In the genomic region with DNA sequence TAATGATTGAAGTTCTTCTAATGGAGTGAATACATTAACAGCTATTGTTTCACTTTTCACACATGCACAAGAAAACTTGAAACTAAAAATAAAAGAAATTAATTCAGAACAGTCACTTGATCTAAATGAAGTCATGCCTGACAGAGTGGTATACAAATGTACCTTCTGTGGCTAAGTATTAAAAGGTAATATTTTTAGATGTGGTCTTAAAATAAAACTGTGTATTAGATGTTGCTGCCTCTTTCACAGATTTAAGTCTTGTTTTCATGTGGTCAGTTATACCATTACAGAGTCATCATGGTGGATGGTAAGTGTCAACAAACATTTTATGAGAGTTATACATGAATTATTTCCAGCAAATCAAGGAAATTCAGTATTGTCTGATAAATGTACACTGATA, we compare ENCODE assay signal across 22 cellular contexts. TPM values are rescaled to one million over a fixed set of nuclear protein-coding genes. Genes with fewer than 3 reads are reported as not detected.
A peak's percentile ranks its signal among the peaks of the same experiment; 100 is the strongest.
DNase-seq lines count a peak whose midpoint lies in the region; ATAC-seq, FAIRE-seq and TF ChIP-seq lines count a peak whose summit lies in the region.
"Had no signal": no experiment of that assay in that cellular context is flagged by ENCODE, and none has a peak within 500 bp of the region (broad histone marks: within the 10 kb centered on the region; RNA-seq: fewer than 3 reads in every experiment).

No MANE protein-coding gene starts in this region.

- no peaks in the 10 kb centered on the region for H3K9me3 ChIP-seq in GM12878 (replicated peaks; ENCODE audit: control insufficient read depth, insufficient read depth, low read length)
- H3K9me3 ChIP-seq in PC-9 (ENCODE audit: insufficient read depth, low read depth), result no peaks in the 10 kb centered on the region
- H3K9me3 ChIP-seq: Caco-2 had no signal

- in situ Hi-C loops in GM12878 (cut with MboI), result no loop called here

- H3K27ac ChIP-seq in GM12878 (ENCODE audit: control insufficient read depth, insufficient read depth), result no peak overlapping the region
- H3K27ac ChIP-seq in PC-9, result no peak overlapping the region
- H3K27ac ChIP-seq: BLaER1 treated with 17β-estradiol and CSF1 and Interleukin-3, amounts not matched to agents 10 nM and 100 nM; C4-2B had no signal

- H3K4me3 ChIP-seq in GM12878 (no peak overlapping the region), PC-9 (no peak overlapping the region)
- H3K4me3 ChIP-seq: BLaER1 treated with 17β-estradiol and CSF1 and Interleukin-3, amounts not matched to agents 10 nM and 100 nM had no signal

- intact Hi-C loops in GM12878 (cut with micrococcal nuclease; ENCODE audit: unreplicated experiment), result no loop called here
- intact Hi-C loops in PC-9 (cut with micrococcal nuclease; ENCODE audit: unreplicated experiment), result no loop called here

- H3K4me2 ChIP-seq in GM12878 (ENCODE audit: control insufficient read depth, insufficient read depth), result no peak overlapping the region
- H3K4me2 ChIP-seq in PC-9, result no peak overlapping the region

- H2AFZ ChIP-seq in GM12878 (ENCODE audit: control insufficient read depth, low read depth, low read length), result no peak overlapping the region
- no peak overlapping the region for H2AFZ ChIP-seq in PC-9

- no peak overlapping the region for H3K9ac ChIP-seq in GM12878 (ENCODE audit: control insufficient read depth, insufficient read depth, low read length)
- H3K9ac ChIP-seq: BLaER1 treated with 17β-estradiol and CSF1 and Interleukin-3, amounts not matched to agents 10 nM and 100 nM had no signal

- TF ChIP-seq EP300 in GM12878 (IDR thresholded peaks at IDR 0.05; ENCODE audit: borderline replicate concordance in 1 of 2, control insufficient read depth in 1 of 2, low read depth in 2 of 2, low read length in 2 of 2), result peak in 1 of 2 experiments; percentile 44; a peak in 1 of 4 replicates

- no peak for TF ChIP-seq POLR2A in GM12878 (IDR thresholded peaks at IDR 0.05; ENCODE audit: low read depth, low read length)

- POLR2A ChIA-PET in GM12878 (lab: Charles Lee), result no interaction called here
- POLR2A ChIA-PET in PC-9 (lab: Charles Lee; ENCODE audit: unreplicated experiment), result no interaction called here

- TF ChIP-seq CTCF in GM12878 (IDR thresholded peaks at IDR 0.05 in 2 of 3, conservative IDR thresholded peaks at IDR 0.05 in 1 of 3; ENCODE audit: control insufficient read depth in 2 of 3, extremely low read depth in 1 of 3, insufficient read depth in 1 of 3, low read depth in 3 of 3, low read length in 3 of 3) (no peak), PC-9 (conservative IDR thresholded peaks at IDR 0.05) (no peak)

- SMC1A ChIA-PET in GM12878 (lab: Charles Lee; ENCODE audit: uncharacterized antibody, unreplicated experiment), result interaction anchor here (1.0 to 2.0 kb wide), 2 partner anchors 9 to 610 kb away, joined by 3 to 5 read pairs; no protein-coding TSS in a partner anchor

- H3F3A ChIP-seq in PC-9 (ENCODE audit: insufficient read depth, low read depth), result no peaks in the 10 kb centered on the region

- FAIRE-seq in GM12878 (lab: Jason Lieb, UNC), result no peak
- FAIRE-seq: A204.1, D721Med, G401.6, GM12892, GM19239 had no signal

- H4K20me1 ChIP-seq in GM12878 (ENCODE audit: control insufficient read depth, insufficient read depth) (no peaks in the 10 kb centered on the region), PC-9 (ENCODE audit: insufficient read depth) (no peaks in the 10 kb centered on the region)
- H4K20me1 ChIP-seq: BLaER1 treated with 17β-estradiol and CSF1 and Interleukin-3, amounts not matched to agents 10 nM and 100 nM had no signal

- RAD21 ChIA-PET in GM12878 (lab: Charles Lee; ENCODE audit: unreplicated experiment), result no interaction called here

- H3K27me3 ChIP-seq in GM12878 (replicated peaks in 1 of 2; ENCODE audit: control insufficient read depth in 2 of 2, insufficient read depth in 2 of 2, low read length in 1 of 2) (no peaks in the 10 kb centered on the region), PC-9 (ENCODE audit: insufficient read depth, low read depth) (no peaks in the 10 kb centered on the region)
- H3K27me3 ChIP-seq: BLaER1 treated with 17β-estradiol and CSF1 and Interleukin-3, amounts not matched to agents 10 nM and 100 nM had no signal

- no TSS peak for BruUV-seq in GM12878 (replicated peaks; lab: Mats Ljungman, UMichigan)
- no TSS peak for BruUV-seq in PC-9 (replicated peaks; lab: Mats Ljungman, UMichigan)

- DNase-seq in GM12878 (ENCODE audit: low read depth, low spot score) (no peak), PC-9 (no peak), NCI-H510A (lab: John Stamatoyannopoulos, UW) (no peak)
- no peak for DNase-seq in activated T-cell treated with anti-CD3 and anti-CD28 coated beads, Interleukin-2, amount 50 U/mL, for 1 hour
- DNase-seq: 8988T; ACHN; Caco-2; Calu3; CD4-positive, alpha-beta T cell; CD8-positive, alpha-beta T cell; DMS79 treated with DMSO at 0.1 percent for 48 hours; GF-D8 had no signal

- TF ChIP-seq RAD21 in GM12878 (IDR thresholded peaks at IDR 0.05; ENCODE audit: insufficient read depth, low read depth, low read length), result no peak

- H3K79me2 ChIP-seq in GM12878 (ENCODE audit: control insufficient read depth, insufficient read depth, low read length), result no peaks in the 10 kb centered on the region
- no peaks in the 10 kb centered on the region for H3K79me2 ChIP-seq in PC-9 (ENCODE audit: low read depth)

- H3K4me1 ChIP-seq in GM12878 (ENCODE audit: control insufficient read depth, insufficient read depth, low read length) (no peaks in the 10 kb centered on the region), PC-9 (replicated peaks; ENCODE audit: insufficient read depth) (no peaks in the 10 kb centered on the region)
- H3K4me1 ChIP-seq: Caco-2 had no signal

- peak; percentile 57 for ATAC-seq in GM18498 (IDR thresholded peaks at IDR 0.05; ENCODE audit: unreplicated experiment)
- peak; percentile 46 for ATAC-seq in GM18861 (IDR thresholded peaks at IDR 0.05; ENCODE audit: unreplicated experiment)
- ATAC-seq in GM12878, result peak; percentile 30; the same call in 2 of the 3 replicates
- no peak for ATAC-seq in HG03520 (IDR thresholded peaks at IDR 0.05; ENCODE audit: unreplicated experiment)
- ATAC-seq: CD8-positive, alpha-beta T cell had no signal

- CTCF ChIA-PET in GM12878 (lab: Yijun Ruan, JAX), result interaction anchor here (2.3 kb wide), 1 partner anchor 9 kb away, joined by 5 read pairs; no protein-coding TSS in a partner anchor
- CTCF ChIA-PET in PC-9 (lab: Charles Lee), result no interaction called here

- H3K9me2 ChIP-seq in PC-9 (ENCODE audit: insufficient read depth), result no peaks in the 10 kb centered on the region

- no peaks in the 10 kb centered on the region for H3K36me3 ChIP-seq in GM12878 (ENCODE audit: control insufficient read depth in 2 of 2, insufficient read depth in 2 of 2, low read length in 1 of 2)
- H3K36me3 ChIP-seq in PC-9 (ENCODE audit: low read depth), result no peaks in the 10 kb centered on the region
- H3K36me3 ChIP-seq: BLaER1 treated with 17β-estradiol and CSF1 and Interleukin-3, amounts not matched to agents 10 nM and 100 nM had no signal

TF ChIP-seq in GM12878, 131 proteins besides CTCF, POLR2A, EP300 and RAD21:
- TF ChIP-seq IRF4 (IDR thresholded peaks at IDR 0.05; ENCODE audit: low read depth, low read length) (no peak), ETV6 (conservative IDR thresholded peaks at IDR 0.05 in 1 of 2, IDR thresholded peaks at IDR 0.05 in 1 of 2; ENCODE audit: borderline replicate concordance in 1 of 2, low read depth in 1 of 2) (no peak), ATF7 (IDR thresholded peaks at IDR 0.05; ENCODE audit: low read depth) (peak; percentile 35; the same call in 1 of the 2 replicates), RUNX3 (IDR thresholded peaks at IDR 0.05; ENCODE audit: low read length) (peak; percentile 39; the same call in 1 of the 2 replicates), MEF2B (IDR thresholded peaks at IDR 0.05; ENCODE audit: partially characterized antibody, poor library complexity, severe bottlenecking) (peak; percentile 33), ZNF24 (IDR thresholded peaks at IDR 0.05) (no peak), ZNF217 (IDR thresholded peaks at IDR 0.05) (no peak)

RNA-seq across cellular contexts. Expression of a gene that starts 47.0 kb away (rescaled TPM):
- 6.9 and 7.7 TPM in 2 replicates for total RNA-seq in GM12878 (2013; cell fraction: nucleolus; rRNA removed)
- 1.9 and 2.0 TPM in 2 replicates for total RNA-seq in GM12878 (2014; rRNA removed)
- 1.7 and 2.0 TPM in 2 replicates for total RNA-seq in GM12878 (2014; rRNA removed; fragmentation: Illumina TruSeq; extraction: Trizol)
- 1.2 and 1.3 TPM in 2 replicates for total RNA-seq in GM12878 (2021)
- 0.37 TPM for polyA plus RNA-seq in GM12878 (2011; ENCODE audit: low read depth)
- 0.73 and 1.1 TPM in 2 replicates for polyA plus RNA-seq in GM12878 (2011; rRNA removed)
- 0.17 and 0.21 TPM in 2 replicates for polyA plus RNA-seq in GM12878 (2011; cell fraction: cytosol; rRNA removed)
- 0.52 and 0.66 TPM in 2 replicates for polyA plus RNA-seq in GM12878 (2011; cell fraction: nucleus; rRNA removed)
- polyA plus RNA-seq in GM12878 (2012), result 0.32 and 0.45 TPM in 2 replicates
- 1.0 and 1.7 TPM in 2 replicates for polyA plus RNA-seq in GM12878 (2014; fragmentation: Illumina TruSeq; extraction: Trizol)
- polyA plus RNA-seq in GM12878 (2014; fragmentation: Nextera tagmentation; extraction: Ambion mirVana), result 1 to 10 TPM in 1 of 2 experiments, under 1 TPM in 1; 0.90 to 1.9 TPM
- polyA plus RNA-seq in GM12878 (2014; rRNA removed), result 0.55 and 0.56 TPM in 2 replicates
- polyA plus RNA-seq in GM12878 (2016; fragmentation: Nextera tagmentation; extraction: Ambion mirVana), result 1 to 10 TPM; 1.7 to 1.8 TPM
- 2.6 and 2.8 TPM in 2 replicates for polyA minus RNA-seq in GM12878 (2011; rRNA and poly(A)+ RNA removed)
- polyA minus RNA-seq in GM12878 (2011; cell fraction: cytosol; rRNA and poly(A)+ RNA removed), result 0.40 and 1.0 TPM in 2 replicates
- 4.0 and 5.9 TPM in 2 replicates for polyA minus RNA-seq in GM12878 (2011; cell fraction: nucleus; rRNA and poly(A)+ RNA removed)
- 0.93 and 1.9 TPM in 2 replicates for total RNA-seq in PC-9 (2021)

RNA-seq across cellular contexts. Expression of a gene that starts 47.1 kb away (rescaled TPM):
- 33.3 and 37.8 TPM in 2 replicates for total RNA-seq in GM12878 (2013; cell fraction: nucleolus; rRNA removed)
- total RNA-seq in GM12878 (2014; rRNA removed) (9.9 and 11.9 TPM in 2 replicates), GM12878 (2014; rRNA removed; fragmentation: Illumina TruSeq; extraction: Trizol) (11.8 and 12.7 TPM in 2 replicates), GM12878 (2021) (8.1 and 8.5 TPM in 2 replicates), PC-9 (2021) (8.8 and 10.2 TPM in 2 replicates)
- polyA plus RNA-seq in GM12878 (2011; ENCODE audit: low read depth), result 2.0 TPM
- polyA plus RNA-seq in GM12878 (2011; rRNA removed) (12.8 and 24.8 TPM in 2 replicates), GM12878 (2014; fragmentation: Illumina TruSeq; extraction: Trizol) (9.5 and 10.2 TPM in 2 replicates), GM12878 (2014; fragmentation: Nextera tagmentation; extraction: Ambion mirVana) (10 to 100 TPM; 14.1 to 27.0 TPM), GM12878 (2014; rRNA removed) (15.0 and 19.2 TPM in 2 replicates), GM12878 (2016; fragmentation: Nextera tagmentation; extraction: Ambion mirVana) (10 to 100 TPM; 18.6 to 21.2 TPM)
- 4.2 and 4.4 TPM in 2 replicates for polyA plus RNA-seq in GM12878 (2011; cell fraction: cytosol; rRNA removed)
- 14.8 and 17.7 TPM in 2 replicates for polyA plus RNA-seq in GM12878 (2011; cell fraction: nucleus; rRNA removed)
- polyA plus RNA-seq in GM12878 (2012), result 2.5 and 4.7 TPM in 2 replicates
- polyA minus RNA-seq in GM12878 (2011; rRNA and poly(A)+ RNA removed), result 9.7 and 17.0 TPM in 2 replicates
- polyA minus RNA-seq in GM12878 (2011; cell fraction: cytosol; rRNA and poly(A)+ RNA removed), result 13.4 and 21.6 TPM in 2 replicates
- polyA minus RNA-seq in GM12878 (2011; cell fraction: nucleus; rRNA and poly(A)+ RNA removed), result 21.4 and 31.0 TPM in 2 replicates
